ENCODE assay signal across 9 cellular contexts in the genomic region with DNA sequence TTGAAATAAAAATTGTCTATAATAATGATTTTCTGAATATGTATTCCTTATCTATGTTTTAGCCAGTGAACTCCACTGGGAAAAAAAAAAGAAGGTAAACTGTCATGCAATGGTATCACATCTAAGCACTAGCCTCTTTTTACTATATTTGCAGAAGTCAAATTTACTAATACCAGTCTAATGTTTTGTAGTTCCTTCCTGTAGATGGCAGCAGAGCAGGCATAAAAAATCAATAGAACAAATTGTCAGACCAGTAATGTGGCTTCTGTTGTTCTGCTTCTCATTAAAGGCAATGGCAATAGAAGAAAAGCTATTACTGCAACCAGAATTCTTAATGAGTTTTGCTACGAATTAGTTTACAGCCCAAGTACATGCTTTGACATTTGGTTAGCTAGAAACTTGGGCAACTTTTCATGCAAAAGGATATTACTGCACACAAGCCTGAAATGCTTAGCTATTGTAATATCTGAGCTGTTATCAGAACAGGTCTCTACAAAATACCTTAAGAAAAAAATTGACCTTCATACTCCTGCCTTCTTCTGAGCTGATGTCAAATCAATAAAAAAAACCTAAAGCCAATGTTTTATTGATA.
A peak's percentile ranks its signal among the peaks of the same experiment; 100 is the strongest.
DNase-seq lines count a peak whose midpoint lies in the region; ATAC-seq, FAIRE-seq and TF ChIP-seq lines count a peak whose summit lies in the region.
"Had no signal": no experiment of that assay in that cellular context is flagged by ENCODE, and none has a peak within 500 bp of the region (broad histone marks: within the 10 kb centered on the region; RNA-seq: fewer than 3 reads in every experiment).

No MANE protein-coding gene starts in this region.

- H3K27me3 ChIP-seq in lower lobe of right lung (ENCODE audit: low read depth) (no peaks in the 10 kb centered on the region), osteoblast (ENCODE audit: insufficient read depth, low read length) (no peaks in the 10 kb centered on the region)

- DNase-seq in D721Med (ENCODE audit: insufficient read length, low spot score): no peak
- peak; percentile 59 for DNase-seq in NAMALWA (ENCODE audit: low spot score)
- no peak for DNase-seq in lower lobe of right lung
- DNase-seq in ecto neural progenitor cell (ENCODE audit: low spot score): no peak
- DNase-seq in stimulated activated CD4-positive, alpha-beta T cell treated with anti-CD3 and anti-CD28 coated beads, Interleukin-4, amount 100 ng/mL, for 24 hours: no peak
- no peak for DNase-seq in osteoblast (ENCODE audit: insufficient read length, low spot score, missing footprints)

- H4K20me1 ChIP-seq in osteoblast (ENCODE audit: insufficient read depth, low read length): no peaks in the 10 kb centered on the region

- H3K4me2 ChIP-seq in osteoblast (ENCODE audit: insufficient read depth, low read length): no peak overlapping the region

- no peak for FAIRE-seq in D721Med (lab: Jason Lieb, UNC)

- H3K9me3 ChIP-seq in lower lobe of right lung: no peaks in the 10 kb centered on the region
- no peaks in the 10 kb centered on the region for H3K9me3 ChIP-seq in osteoblast (ENCODE audit: low read depth, low read length)

- H3K4me3 ChIP-seq in lower lobe of right lung (no peak overlapping the region), osteoblast (ENCODE audit: insufficient read depth, low read length) (no peak overlapping the region)

- H3K27ac ChIP-seq in VCaP (no peak overlapping the region), lower lobe of right lung (no peak overlapping the region), osteoblast (ENCODE audit: low read depth, low read length) (no peak overlapping the region)
- H3K27ac ChIP-seq: epithelial cell of prostate had no signal

- H3K36me3 ChIP-seq in lower lobe of right lung (no peaks in the 10 kb centered on the region), osteoblast (ENCODE audit: insufficient read depth, low read length) (no peaks in the 10 kb centered on the region)

- no peaks in the 10 kb centered on the region for H3K79me2 ChIP-seq in osteoblast (ENCODE audit: insufficient read depth, low read length)

- intact Hi-C loops in lower lobe of right lung (cut with DNase I): no loop called here

- peak; percentile 76 for ATAC-seq in GM21447 (IDR thresholded peaks at IDR 0.05; ENCODE audit: unreplicated experiment)
- ATAC-seq in lower lobe of right lung: peak in 1 of 2 donors; percentile 69

- H2AFZ ChIP-seq in osteoblast (ENCODE audit: low read length): no peak overlapping the region

- TF ChIP-seq CTCF in D721Med (IDR thresholded peaks at IDR 0.05; ENCODE audit: insufficient read depth, missing control alignments): peak; percentile 68
- peak; percentile 81 for TF ChIP-seq CTCF in VCaP (conservative IDR thresholded peaks at IDR 0.05)
- peak; percentile 59 for TF ChIP-seq CTCF in lower lobe of right lung (IDR thresholded peaks at IDR 0.05)
- TF ChIP-seq CTCF in osteoblast (IDR thresholded peaks at IDR 0.05; ENCODE audit: extremely low read depth, low read depth, low read length): no peak

- H3K4me1 ChIP-seq in lower lobe of right lung (no peaks in the 10 kb centered on the region), osteoblast (ENCODE audit: insufficient read depth, low read length) (no peaks in the 10 kb centered on the region)
